ENCODE assay signal across 20 cellular contexts in the genomic region with DNA sequence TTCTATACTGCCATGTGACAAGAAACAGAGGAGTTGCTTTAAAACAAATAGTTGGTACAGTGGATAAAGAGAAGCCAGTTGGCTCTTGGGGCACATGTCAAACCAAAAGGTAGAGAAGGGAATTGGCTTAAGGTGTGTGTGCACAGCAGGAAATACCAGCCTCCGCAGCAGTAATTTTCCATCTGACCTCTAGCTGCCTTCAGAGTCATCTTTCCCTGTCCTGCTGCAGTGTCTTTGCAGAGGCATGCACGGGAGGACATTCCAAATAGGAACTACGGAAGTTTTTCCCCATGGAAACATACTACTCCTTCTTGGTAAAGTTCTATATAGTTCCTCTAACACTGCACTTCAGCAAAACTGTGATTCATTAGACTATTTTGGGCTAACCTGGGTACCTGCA.
"Had no signal": no experiment of that assay in that cellular context is flagged by ENCODE, and none has a peak within 500 bp of the region (broad histone marks: within the 10 kb centered on the region; RNA-seq: fewer than 3 reads in every experiment).

No MANE protein-coding gene starts in this region.

- H3K4me3 ChIP-seq: left lung, pancreas, spleen, thoracic aorta, upper lobe of left lung had no signal

- H3K27me3 ChIP-seq: foreskin keratinocyte, left lung, pancreas, spleen, upper lobe of left lung had no signal

- ATAC-seq: activated T-cell treated with anti-CD3 and anti-CD28 coated beads, Interleukin-2, amount 50 U/mL, for 4 hours; foreskin keratinocyte; left lung; pancreas had no signal

- H3K4me1 ChIP-seq: foreskin keratinocyte, left lung, spleen, upper lobe of left lung had no signal

- H3K27ac ChIP-seq: foreskin keratinocyte, left lung, pancreas, spleen, thoracic aorta, upper lobe of left lung had no signal

- DNase-seq: activated CD4-positive, alpha-beta T cell treated with anti-CD3 and anti-CD28 coated beads for 4 hours; activated CD4-positive, alpha-beta T cell treated with anti-CD3 and anti-CD28 coated beads, Interleukin-2, amount 50 U/mL, for 48 hours; activated CD4-positive, CD25-positive, alpha-beta regulatory T cell; activated CD8-positive, alpha-beta memory T cell treated with anti-CD3 and anti-CD28 coated beads, Interleukin-2, amount 50 U/mL, for 48 hours; activated naive CD4-positive, alpha-beta T cell treated with Interleukin-2 at 50 U/mL for 16 hours; activated naive CD8-positive, alpha-beta T cell treated with anti-CD3 and anti-CD28 coated beads, Interleukin-2, amount 10 ng/mL, durations not matched to agents 7 days and 5 days; activated T-cell treated with anti-CD3 and anti-CD28 coated beads, Interleukin-2, amount 50 U/mL, for 4 hours; amniotic stem cell; dermis blood vessel endothelial cell; effector CD8-positive, alpha-beta T cell; foreskin keratinocyte; kidney; left lung; nephron progenitor cell; pancreas; spleen; stimulated activated CD4-positive, alpha-beta T cell treated with anti-CD3 and anti-CD28 coated beads, Interleukin-4, amount 100 ng/mL, for 1 hour; stimulated activated naive CD4-positive, alpha-beta T cell treated with Interleukin-2 at 50 U/mL for 16 hours; upper lobe of left lung had no signal

- H3K9me3 ChIP-seq: left lung, pancreas, spleen, thoracic aorta, upper lobe of left lung had no signal
